ENCODE assay signal across 8 cellular contexts in the genomic region with DNA sequence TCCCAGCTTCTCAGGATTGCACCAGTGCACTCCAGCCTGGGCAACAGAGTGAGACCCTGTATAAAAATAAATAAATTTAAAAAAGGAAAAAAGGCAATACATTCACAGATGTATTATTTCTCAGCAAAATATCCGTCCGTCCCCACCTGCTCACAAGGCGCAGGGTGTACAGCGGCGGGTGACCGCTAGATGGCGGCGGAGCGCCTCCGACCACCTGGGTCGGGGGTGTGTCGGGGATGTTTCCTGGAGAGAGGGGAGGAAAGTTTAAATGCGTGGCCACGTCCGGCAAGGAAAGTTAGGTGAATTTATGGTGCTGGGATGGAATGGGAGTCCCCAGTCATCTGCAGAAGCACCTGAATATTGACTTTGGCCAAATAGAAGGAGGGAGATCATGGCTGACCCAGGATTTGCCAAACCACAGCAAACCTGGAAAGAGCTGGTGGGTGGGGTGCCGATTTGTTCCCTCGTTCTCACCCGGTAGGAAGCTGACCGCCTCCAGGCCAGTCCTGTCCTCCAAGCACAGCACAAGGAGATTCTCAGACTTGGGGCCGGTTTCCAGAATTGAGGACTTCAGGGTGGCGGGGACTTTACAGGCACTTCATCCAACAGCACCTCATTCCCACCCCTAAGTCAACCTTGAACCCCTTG.
DNase-seq lines count a peak whose midpoint lies in the region; ATAC-seq, FAIRE-seq and TF ChIP-seq lines count a peak whose summit lies in the region.

No MANE protein-coding gene starts in this region.

- DNase-seq in CD8-positive, alpha-beta T cell = peak; percentile 39 to 73 (median 58)
- peak; percentile 88 for DNase-seq in HEK293T (ENCODE audit: extremely low spot score)
- DNase-seq in SJSA1 (ENCODE audit: low read depth in 1 of 2, low spot score in 2 of 2) = peak; percentile 47 to 64
- peak; percentile 77 for DNase-seq in activated naive CD4-positive, alpha-beta T cell treated with anti-CD3 and anti-CD28 coated beads for 36 hours
- DNase-seq in left cardiac atrium = peak; percentile 52
- peak; percentile 18 for DNase-seq in small intestine
- no peak for DNase-seq in GOT3 (lab: John Stamatoyannopoulos, UW)
- no peak for DNase-seq in NCI-H2107 (lab: John Stamatoyannopoulos, UW)

- CTCF ChIA-PET in CD8-positive, alpha-beta T cell (lab: Charles Lee) = interaction anchor here (0.7 to 2.8 kb wide), 11 partner anchors 9 to 89 kb away, joined by 3 to 32 read pairs (median 6); no protein-coding TSS in a partner anchor
- CTCF ChIA-PET in HEK293T (lab: Yijun Ruan, JAX) = interaction anchor here (0.6 to 4.4 kb wide), 20 partner anchors 10 to 706 kb away, joined by 3 to 60 read pairs (median 4); no protein-coding TSS in a partner anchor
- CTCF ChIA-PET in activated naive CD4-positive, alpha-beta T cell treated with anti-CD3 and anti-CD28 coated beads for 36 hours (lab: Charles Lee) = interaction anchor here (0.8 to 6.7 kb wide), 11 partner anchors 8 to 427 kb away, joined by 3 to 79 read pairs (median 3); a partner anchor contains a TSS

- peak; percentile 72 for ATAC-seq in CD8-positive, alpha-beta T cell
- ATAC-seq in left cardiac atrium = peak; percentile 46 to 66

- 13 to 16% (median 15%) methylated on average over 21 of the region's 21 CpGs for WGBS in small intestine, 3 donors

- H3K27ac ChIP-seq in CD8-positive, alpha-beta T cell (ENCODE audit: low read depth, low read length) = no peak overlapping the region
- H3K27ac ChIP-seq in SJSA1 (no peak overlapping the region), small intestine (ENCODE audit: low read depth in 1 of 2, low read length in 1 of 2) (no peak overlapping the region)

- H3K9me3 ChIP-seq in CD8-positive, alpha-beta T cell (ENCODE audit: low read length) = no peaks in the 10 kb centered on the region
- H3K9me3 ChIP-seq in SJSA1 (replicated peaks) (no peaks in the 10 kb centered on the region), small intestine (ENCODE audit: control insufficient read depth, low read depth) (no peaks in the 10 kb centered on the region)

- peaks cover 35% of the 10 kb centered on the region for H3K27me3 Mint-ChIP-seq in CD8-positive, alpha-beta T cell (ENCODE audit: low read depth)
- peaks cover 17% of the 10 kb centered on the region for H3K27me3 Mint-ChIP-seq in activated naive CD4-positive, alpha-beta T cell treated with anti-CD3 and anti-CD28 coated beads for 36 hours (ENCODE audit: low read depth)

- H3K4me3 ChIP-seq in CD8-positive, alpha-beta T cell (ENCODE audit: low read depth, low read length) = no peak overlapping the region
- H3K4me3 ChIP-seq in SJSA1 (no peak overlapping the region), small intestine (ENCODE audit: low read depth in 1 of 2, low read length in 2 of 2) (no peak overlapping the region)

- intact Hi-C loops in CD8-positive, alpha-beta T cell (cut with DNase I, micrococcal nuclease) = no loop called here
- intact Hi-C loops in activated naive CD4-positive, alpha-beta T cell treated with anti-CD3 and anti-CD28 coated beads for 36 hours (cut with micrococcal nuclease) = no loop called here
- intact Hi-C loops in left cardiac atrium (cut with DNase I) = no loop called here

- peak; percentile 99 for TF ChIP-seq CTCF in CD8-positive, alpha-beta T cell (IDR thresholded peaks at IDR 0.05)

- peaks cover 3% of the 10 kb centered on the region for H3K27me3 ChIP-seq in CD8-positive, alpha-beta T cell (ENCODE audit: insufficient read depth, low read length)
- H3K27me3 ChIP-seq in SJSA1 (replicated peaks) (no peaks in the 10 kb centered on the region; the same call in 1 of the 2 replicates), small intestine (ENCODE audit: control insufficient read depth in 2 of 2, insufficient read depth in 2 of 2, low read length in 2 of 2) (no peaks in the 10 kb centered on the region)

- no peaks in the 10 kb centered on the region for H3K36me3 ChIP-seq in CD8-positive, alpha-beta T cell (ENCODE audit: insufficient read depth, low read length)
- H3K36me3 ChIP-seq in SJSA1 (no peaks in the 10 kb centered on the region), small intestine (ENCODE audit: control insufficient read depth in 2 of 2, insufficient read depth in 2 of 2, low read length in 2 of 2) (no peaks in the 10 kb centered on the region)

- H3K27ac Mint-ChIP-seq in CD8-positive, alpha-beta T cell = no peak overlapping the region
- no peak overlapping the region for H3K27ac Mint-ChIP-seq in activated naive CD4-positive, alpha-beta T cell treated with anti-CD3 and anti-CD28 coated beads for 36 hours

- H3K4me1 Mint-ChIP-seq in CD8-positive, alpha-beta T cell (ENCODE audit: low read depth) = peaks cover 13% of the 10 kb centered on the region
- H3K4me1 Mint-ChIP-seq in activated naive CD4-positive, alpha-beta T cell treated with anti-CD3 and anti-CD28 coated beads for 36 hours (ENCODE audit: low read depth) = peaks cover 16% of the 10 kb centered on the region

- H3K36me3 Mint-ChIP-seq in CD8-positive, alpha-beta T cell = no peaks in the 10 kb centered on the region
- H3K36me3 Mint-ChIP-seq in activated naive CD4-positive, alpha-beta T cell treated with anti-CD3 and anti-CD28 coated beads for 36 hours (ENCODE audit: low read depth) = no peaks in the 10 kb centered on the region

- no peak for FAIRE-seq in small intestine (lab: Jason Lieb, UNC)

- no peaks in the 10 kb centered on the region for H3K4me1 ChIP-seq in CD8-positive, alpha-beta T cell (ENCODE audit: insufficient read depth, low read length)
- peaks cover 17% of the 10 kb centered on the region for H3K4me1 ChIP-seq in SJSA1 (replicated peaks)
- no peaks in the 10 kb centered on the region for H3K4me1 ChIP-seq in small intestine (ENCODE audit: control insufficient read depth in 2 of 2, insufficient read depth in 1 of 2, low read depth in 1 of 2, low read length in 1 of 2)

- POLR2A ChIA-PET in CD8-positive, alpha-beta T cell (lab: Charles Lee) = no interaction called here
- POLR2A ChIA-PET in HEK293T (lab: Yijun Ruan, JAX) = no interaction called here

- H3K9me3 Mint-ChIP-seq in CD8-positive, alpha-beta T cell = no peaks in the 10 kb centered on the region
- H3K9me3 Mint-ChIP-seq in activated naive CD4-positive, alpha-beta T cell treated with anti-CD3 and anti-CD28 coated beads for 36 hours = no peaks in the 10 kb centered on the region

- peak overlapping the region; percentile 40 for H3K4me3 Mint-ChIP-seq in CD8-positive, alpha-beta T cell
- no peak overlapping the region for H3K4me3 Mint-ChIP-seq in activated naive CD4-positive, alpha-beta T cell treated with anti-CD3 and anti-CD28 coated beads for 36 hours

TF ChIP-seq in HEK293T, 16 proteins besides CTCF, POLR2A, EP300 and RAD21:
- TF ChIP-seq FOXM1 (IDR thresholded peaks at IDR 0.05; ENCODE audit: borderline replicate concordance) = no peak
- no peak for TF ChIP-seq ELF4 (IDR thresholded peaks at IDR 0.05)
- TF ChIP-seq TARDBP (IDR thresholded peaks at IDR 0.05) = no peak
- no peak for TF ChIP-seq SUZ12 (IDR thresholded peaks at IDR 0.05)
- TF ChIP-seq ARNT (IDR thresholded peaks at IDR 0.05) = no peak
- TF ChIP-seq SP1 (IDR thresholded peaks at IDR 0.05) = no peak
- no peak for TF ChIP-seq BHLHE40 (IDR thresholded peaks at IDR 0.05; ENCODE audit: borderline replicate concordance)
- TF ChIP-seq LEF1 (IDR thresholded peaks at IDR 0.05; ENCODE audit: borderline replicate concordance) = no peak
- TF ChIP-seq NFRKB (IDR thresholded peaks at IDR 0.05) = no peak
- no peak for TF ChIP-seq L3MBTL2 (conservative IDR thresholded peaks at IDR 0.05)
- TF ChIP-seq, protein P1, sequence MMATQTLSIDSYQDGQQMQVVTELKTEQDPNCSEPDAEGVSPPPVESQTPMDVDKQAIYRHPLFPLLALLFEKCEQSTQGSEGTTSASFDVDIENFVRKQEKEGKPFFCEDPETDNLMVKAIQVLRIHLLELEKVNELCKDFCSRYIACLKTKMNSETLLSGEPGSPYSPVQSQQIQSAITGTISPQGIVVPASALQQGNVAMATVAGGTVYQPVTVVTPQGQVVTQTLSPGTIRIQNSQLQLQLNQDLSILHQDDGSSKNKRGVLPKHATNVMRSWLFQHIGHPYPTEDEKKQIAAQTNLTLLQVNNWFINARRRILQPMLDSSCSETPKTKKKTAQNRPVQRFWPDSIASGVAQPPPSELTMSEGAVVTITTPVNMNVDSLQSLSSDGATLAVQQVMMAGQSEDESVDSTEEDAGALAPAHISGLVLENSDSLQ (IDR thresholded peaks at IDR 0.05) = no peak
- no peak for TF ChIP-seq HDGF (IDR thresholded peaks at IDR 0.05; ENCODE audit: borderline replicate concordance)
- TF ChIP-seq FOXA1 (IDR thresholded peaks at IDR 0.05) = no peak
- no peak for TF ChIP-seq FOXK2 (IDR thresholded peaks at IDR 0.05)
- TF ChIP-seq ZNF384 (IDR thresholded peaks at IDR 0.05) = no peak
TF ChIP-seq in HEK293T: peak in this region for 0.

Comparison
In these comparisons a context has a peak if more than half of its experiments do, and no peak if none do; other contexts are left out.
1. DNase-seq: peak in CD8-positive, alpha-beta T cell (7 of 7), HEK293T (single experiment), SJSA1 (2 of 2), activated naive CD4-positive, alpha-beta T cell treated with anti-CD3 and anti-CD28 coated beads for 36 hours (single experiment), left cardiac atrium (single experiment) and small intestine (single experiment); none in GOT3 (single experiment) and NCI-H2107 (single experiment).